In the genomic region with DNA sequence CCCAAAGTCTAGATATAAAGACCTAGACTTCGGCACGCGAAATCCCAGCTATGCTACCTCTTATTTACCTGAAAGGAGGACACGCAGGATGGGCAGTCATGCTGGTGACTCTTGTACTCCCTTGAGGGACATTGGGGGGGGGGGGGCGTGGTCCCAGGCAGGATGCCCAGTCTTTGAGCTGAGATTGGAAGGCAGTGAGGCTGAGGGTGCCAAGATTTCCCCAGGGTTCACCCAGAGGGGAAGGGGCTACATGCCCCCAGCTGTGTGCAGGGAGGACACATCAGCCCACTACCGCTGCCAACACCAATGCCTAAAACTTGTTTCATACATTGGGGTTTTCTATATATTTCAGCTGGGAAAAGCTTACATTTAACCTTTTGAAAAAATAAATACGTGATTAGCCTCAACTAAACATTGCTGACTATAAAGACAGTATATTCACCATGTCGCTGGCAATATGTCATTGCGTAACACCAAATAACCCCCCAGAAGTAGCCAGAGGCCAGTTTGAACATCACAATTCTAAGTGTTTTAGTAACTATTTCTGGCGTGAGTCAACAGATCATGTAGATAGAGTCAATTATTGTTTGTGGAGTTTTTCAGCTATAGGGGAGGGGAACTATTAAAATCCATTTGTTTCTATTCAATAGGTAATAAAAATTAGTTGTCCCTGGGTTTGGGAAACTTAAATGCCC, we compare ENCODE assay signal across 1 cellular context.
A peak's percentile ranks its signal among the peaks of the same experiment; 100 is the strongest.
TF ChIP-seq lines count a peak whose summit lies in the region.

No MANE protein-coding gene starts in this region.

TF ChIP-seq in K562, 482 proteins besides CTCF, POLR2A, EP300 and RAD21:
- TF ChIP-seq ZNF445 (CRISPR knock-in tag; IDR thresholded peaks at IDR 0.05; ENCODE audit: low read depth) (no peak), CEBPB (tag; IDR thresholded peaks at IDR 0.05) (peak; percentile 83), CEBPG (CRISPR knock-in tag; IDR thresholded peaks at IDR 0.05) (no peak), CEBPG (tag; conservative IDR thresholded peaks at IDR 0.05 in 1 of 2, IDR thresholded peaks at IDR 0.05 in 1 of 2) (peak; percentile 38 to 68), ZNF57 (CRISPR knock-in tag; IDR thresholded peaks at IDR 0.05) (no peak), FOSL1 (tag; conservative IDR thresholded peaks at IDR 0.05) (no peak), CBX5 (IDR thresholded peaks at IDR 0.05; ENCODE audit: borderline replicate concordance, low read depth) (no peak), ZKSCAN1 (IDR thresholded peaks at IDR 0.05; ENCODE audit: low read depth, low read length) (no peak), SIN3A (IDR thresholded peaks at IDR 0.05; ENCODE audit: borderline replicate concordance in 2 of 2, control insufficient read depth in 1 of 2, low read depth in 2 of 2, low read length in 2 of 2) (no peak), DIDO1 (tag; IDR thresholded peaks at IDR 0.05; ENCODE audit: low read depth) (no peak), ZC3H11A (IDR thresholded peaks at IDR 0.05; ENCODE audit: low read depth, low read length) (no peak)
- TF ChIP-seq, protein P1, sequence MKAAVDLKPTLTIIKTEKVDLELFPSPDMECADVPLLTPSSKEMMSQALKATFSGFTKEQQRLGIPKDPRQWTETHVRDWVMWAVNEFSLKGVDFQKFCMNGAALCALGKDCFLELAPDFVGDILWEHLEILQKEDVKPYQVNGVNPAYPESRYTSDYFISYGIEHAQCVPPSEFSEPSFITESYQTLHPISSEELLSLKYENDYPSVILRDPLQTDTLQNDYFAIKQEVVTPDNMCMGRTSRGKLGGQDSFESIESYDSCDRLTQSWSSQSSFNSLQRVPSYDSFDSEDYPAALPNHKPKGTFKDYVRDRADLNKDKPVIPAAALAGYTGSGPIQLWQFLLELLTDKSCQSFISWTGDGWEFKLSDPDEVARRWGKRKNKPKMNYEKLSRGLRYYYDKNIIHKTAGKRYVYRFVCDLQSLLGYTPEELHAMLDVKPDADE (conservative IDR thresholded peaks at IDR 0.05; ENCODE audit: control insufficient read depth, low read depth, low read length) = no peak
- TF ChIP-seq, protein P2, sequence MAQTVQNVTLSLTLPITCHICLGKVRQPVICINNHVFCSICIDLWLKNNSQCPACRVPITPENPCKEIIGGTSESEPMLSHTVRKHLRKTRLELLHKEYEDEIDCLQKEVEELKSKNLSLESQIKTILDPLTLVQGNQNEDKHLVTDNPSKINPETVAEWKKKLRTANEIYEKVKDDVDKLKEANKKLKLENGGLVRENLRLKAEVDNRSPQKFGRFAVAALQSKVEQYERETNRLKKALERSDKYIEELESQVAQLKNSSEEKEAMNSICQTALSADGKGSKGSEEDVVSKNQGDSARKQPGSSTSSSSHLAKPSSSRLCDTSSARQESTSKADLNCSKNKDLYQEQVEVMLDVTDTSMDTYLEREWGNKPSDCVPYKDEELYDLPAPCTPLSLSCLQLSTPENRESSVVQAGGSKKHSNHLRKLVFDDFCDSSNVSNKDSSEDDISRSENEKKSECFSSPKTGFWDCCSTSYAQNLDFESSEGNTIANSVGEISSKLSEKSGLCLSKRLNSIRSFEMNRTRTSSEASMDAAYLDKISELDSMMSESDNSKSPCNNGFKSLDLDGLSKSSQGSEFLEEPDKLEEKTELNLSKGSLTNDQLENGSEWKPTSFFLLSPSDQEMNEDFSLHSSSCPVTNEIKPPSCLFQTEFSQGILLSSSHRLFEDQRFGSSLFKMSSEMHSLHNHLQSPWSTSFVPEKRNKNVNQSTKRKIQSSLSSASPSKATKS (CRISPR knock-in tag; IDR thresholded peaks at IDR 0.05) = no peak
- TF ChIP-seq, protein P3, sequence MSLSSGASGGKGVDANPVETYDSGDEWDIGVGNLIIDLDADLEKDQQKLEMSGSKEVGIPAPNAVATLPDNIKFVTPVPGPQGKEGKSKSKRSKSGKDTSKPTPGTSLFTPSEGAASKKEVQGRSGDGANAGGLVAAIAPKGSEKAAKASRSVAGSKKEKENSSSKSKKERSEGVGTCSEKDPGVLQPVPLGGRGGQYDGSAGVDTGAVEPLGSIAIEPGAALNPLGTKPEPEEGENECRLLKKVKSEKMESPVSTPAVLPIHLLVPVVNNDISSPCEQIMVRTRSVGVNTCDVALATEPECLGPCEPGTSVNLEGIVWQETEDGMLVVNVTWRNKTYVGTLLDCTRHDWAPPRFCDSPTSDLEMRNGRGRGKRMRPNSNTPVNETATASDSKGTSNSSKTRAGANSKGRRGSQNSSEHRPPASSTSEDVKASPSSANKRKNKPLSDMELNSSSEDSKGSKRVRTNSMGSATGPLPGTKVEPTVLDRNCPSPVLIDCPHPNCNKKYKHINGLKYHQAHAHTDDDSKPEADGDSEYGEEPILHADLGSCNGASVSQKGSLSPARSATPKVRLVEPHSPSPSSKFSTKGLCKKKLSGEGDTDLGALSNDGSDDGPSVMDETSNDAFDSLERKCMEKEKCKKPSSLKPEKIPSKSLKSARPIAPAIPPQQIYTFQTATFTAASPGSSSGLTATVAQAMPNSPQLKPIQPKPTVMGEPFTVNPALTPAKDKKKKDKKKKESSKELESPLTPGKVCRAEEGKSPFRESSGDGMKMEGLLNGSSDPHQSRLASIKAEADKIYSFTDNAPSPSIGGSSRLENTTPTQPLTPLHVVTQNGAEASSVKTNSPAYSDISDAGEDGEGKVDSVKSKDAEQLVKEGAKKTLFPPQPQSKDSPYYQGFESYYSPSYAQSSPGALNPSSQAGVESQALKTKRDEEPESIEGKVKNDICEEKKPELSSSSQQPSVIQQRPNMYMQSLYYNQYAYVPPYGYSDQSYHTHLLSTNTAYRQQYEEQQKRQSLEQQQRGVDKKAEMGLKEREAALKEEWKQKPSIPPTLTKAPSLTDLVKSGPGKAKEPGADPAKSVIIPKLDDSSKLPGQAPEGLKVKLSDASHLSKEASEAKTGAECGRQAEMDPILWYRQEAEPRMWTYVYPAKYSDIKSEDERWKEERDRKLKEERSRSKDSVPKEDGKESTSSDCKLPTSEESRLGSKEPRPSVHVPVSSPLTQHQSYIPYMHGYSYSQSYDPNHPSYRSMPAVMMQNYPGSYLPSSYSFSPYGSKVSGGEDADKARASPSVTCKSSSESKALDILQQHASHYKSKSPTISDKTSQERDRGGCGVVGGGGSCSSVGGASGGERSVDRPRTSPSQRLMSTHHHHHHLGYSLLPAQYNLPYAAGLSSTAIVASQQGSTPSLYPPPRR (CRISPR knock-in tag; IDR thresholded peaks at IDR 0.05; ENCODE audit: borderline replicate concordance) = no peak
